8 cellular contexts compared by ENCODE assay signal in the genomic region with DNA sequence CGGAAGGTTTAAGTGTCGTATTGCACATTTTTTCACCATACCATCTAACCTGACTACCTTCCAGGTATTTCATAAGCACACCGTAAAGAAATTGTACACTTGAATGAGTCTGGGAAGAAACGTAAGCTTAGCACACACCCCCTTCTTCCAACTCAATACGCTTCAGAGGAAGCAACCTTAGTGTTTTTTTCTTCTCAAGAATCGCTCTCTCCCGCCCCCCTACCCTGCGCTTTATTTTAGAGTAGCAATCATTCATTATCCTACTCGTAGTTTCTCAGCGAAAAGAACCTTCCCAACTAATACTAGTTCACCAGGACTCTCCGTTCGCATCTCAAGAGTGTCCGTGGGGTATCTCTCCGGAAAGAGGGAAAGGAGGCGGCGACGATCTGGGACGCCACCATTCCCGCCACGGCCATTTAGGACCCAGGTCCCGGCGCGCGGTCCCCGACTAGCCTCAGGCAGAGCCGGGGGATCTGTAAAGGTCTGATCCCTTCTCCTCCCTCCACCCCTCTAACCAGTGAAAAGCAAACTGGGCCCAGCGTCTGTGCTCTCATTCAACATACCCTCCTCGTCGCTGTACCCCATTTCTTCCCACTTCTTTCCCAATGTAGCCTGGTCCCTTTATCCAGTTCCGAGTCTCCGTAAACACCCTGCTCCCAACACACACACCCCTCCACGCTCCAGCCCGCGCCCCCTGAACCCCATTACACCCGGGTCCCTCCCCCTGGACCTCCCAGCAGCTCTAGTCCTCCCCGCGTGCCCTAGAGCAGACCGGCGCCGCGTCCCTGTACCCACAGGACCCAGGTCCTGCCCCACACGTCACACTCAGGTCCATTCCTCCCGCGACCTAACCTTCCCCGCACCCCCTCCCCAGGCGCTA. TPM values are rescaled to one million over a fixed set of nuclear protein-coding genes. Genes with fewer than 3 reads are reported as not detected.
DNase-seq lines count a peak whose midpoint lies in the region; ATAC-seq and TF ChIP-seq lines count a peak whose summit lies in the region.

No MANE protein-coding gene starts in this region.

- H2AFZ ChIP-seq in KMS-11 (ENCODE audit: low read depth) (peak overlapping the region; percentile 99), neuron (ENCODE audit: low read depth, low read length) (peak overlapping the region; percentile 97)

- peak overlapping the region; percentile 97 for H3K4me3 Mint-ChIP-seq in WTC11

- H3K4me1 ChIP-seq in KMS-11 (ENCODE audit: low read depth, poor library complexity, severe bottlenecking), result peaks cover 7% of the 10 kb centered on the region
- peaks cover 10% of the 10 kb centered on the region for H3K4me1 ChIP-seq in neuron (ENCODE audit: insufficient read depth, low read length)

- no peaks in the 10 kb centered on the region for H3K36me3 Mint-ChIP-seq in WTC11

- no peak for TF ChIP-seq CTCF in KMS-11 (conservative IDR thresholded peaks at IDR 0.05; ENCODE audit: low read depth, low read length)
- TF ChIP-seq CTCF in WTC11 (IDR thresholded peaks at IDR 0.05), result no peak

- H3K4me2 ChIP-seq in KMS-11, result peak overlapping the region; percentile 78

- peak; percentile 11 for ATAC-seq in GM21529 (IDR thresholded peaks at IDR 0.05; ENCODE audit: unreplicated experiment)
- ATAC-seq in WTC11, result peak; percentile 77

- H3K27ac Mint-ChIP-seq in WTC11, result peak overlapping the region; percentile 99

- H3K27me3 ChIP-seq in KMS-11 (ENCODE audit: insufficient read depth, low read depth) (no peaks in the 10 kb centered on the region), neuron (ENCODE audit: insufficient read depth, low read length) (no peaks in the 10 kb centered on the region)

- H3K4me1 Mint-ChIP-seq in WTC11, result peaks cover 20% of the 10 kb centered on the region

- H4K20me1 ChIP-seq in KMS-11 (ENCODE audit: insufficient read depth), result no peaks in the 10 kb centered on the region

- CTCF ChIA-PET in WTC11 (lab: Charles Lee), result interaction anchor here (0.6 to 1.7 kb wide), 4 partner anchors 18 to 96 kb away, joined by 3 to 12 read pairs (median 8); no protein-coding TSS in a partner anchor

- POLR2A ChIA-PET in WTC11 (lab: Charles Lee), result interaction anchor here (0.6 to 1.4 kb wide), 8 partner anchors 9 to 378 kb away, joined by 3 to 10 read pairs (median 4); a partner anchor contains a TSS

- H3K4me3 ChIP-seq in KMS-11 (IDR thresholded peaks at IDR 0.05; ENCODE audit: insufficient read depth, low read depth, low read length) (no peak overlapping the region), neuron (ENCODE audit: low read length) (peak overlapping the region; percentile 79)

- peak; percentile 2 for DNase-seq in NK-92 treated with Interleukin-12 subunit alpha and Interleukin-12 subunit beta, amount 100 ng/mL, for 24 hours (lab: John Stamatoyannopoulos, UW)
- DNase-seq in NK-92 (lab: John Stamatoyannopoulos, UW; ENCODE audit: unreplicated experiment), result no peak
- peak; percentile 63 for DNase-seq in WTC11 (ENCODE audit: low spot score)
- peak; percentile 46 for DNase-seq in germinal center (ENCODE audit: low spot score)
- DNase-seq in NCI-H1694 treated with DMSO at 0.1 percent for 48 hours (lab: John Stamatoyannopoulos, UW), result no peak

- H3K9me3 Mint-ChIP-seq in WTC11, result no peaks in the 10 kb centered on the region

- H3K27ac ChIP-seq in KMS-11, result 0 out of 2 replicates have a peak overlapping the region, but pooled peaks have one; percentile 20

- peak overlapping the region; percentile 96; the same call in 1 of the 2 replicates for H3K9ac ChIP-seq in KMS-11

- H3K9me3 ChIP-seq in neuron (ENCODE audit: low read length), result no peaks in the 10 kb centered on the region

- H3K27me3 Mint-ChIP-seq in WTC11 (ENCODE audit: low read depth), result no peaks in the 10 kb centered on the region

- peaks cover 13% of the 10 kb centered on the region for H3K79me2 ChIP-seq in KMS-11 (ENCODE audit: insufficient read depth, low read depth)

- no peaks in the 10 kb centered on the region for H3K36me3 ChIP-seq in KMS-11 (ENCODE audit: insufficient read depth)
- no peaks in the 10 kb centered on the region for H3K36me3 ChIP-seq in neuron (ENCODE audit: insufficient read depth, low read length)

TF ChIP-seq in WTC11, 78 proteins besides CTCF, POLR2A, EP300 and RAD21:
- TF ChIP-seq JUN (CRISPR knock-in tag; IDR thresholded peaks at IDR 0.05), result peak; percentile 32; the same call in 1 of the 2 replicates
- TF ChIP-seq, protein P1, sequence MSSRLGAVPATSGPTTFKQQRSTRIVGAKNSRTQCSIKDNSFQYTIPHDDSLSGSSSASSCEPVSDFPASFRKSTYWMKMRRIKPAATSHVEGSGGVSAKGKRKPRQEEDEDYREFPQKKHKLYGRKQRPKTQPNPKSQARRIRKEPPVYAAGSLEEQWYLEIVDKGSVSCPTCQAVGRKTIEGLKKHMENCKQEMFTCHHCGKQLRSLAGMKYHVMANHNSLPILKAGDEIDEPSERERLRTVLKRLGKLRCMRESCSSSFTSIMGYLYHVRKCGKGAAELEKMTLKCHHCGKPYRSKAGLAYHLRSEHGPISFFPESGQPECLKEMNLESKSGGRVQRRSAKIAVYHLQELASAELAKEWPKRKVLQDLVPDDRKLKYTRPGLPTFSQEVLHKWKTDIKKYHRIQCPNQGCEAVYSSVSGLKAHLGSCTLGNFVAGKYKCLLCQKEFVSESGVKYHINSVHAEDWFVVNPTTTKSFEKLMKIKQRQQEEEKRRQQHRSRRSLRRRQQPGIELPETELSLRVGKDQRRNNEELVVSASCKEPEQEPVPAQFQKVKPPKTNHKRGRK (CRISPR knock-in tag; IDR thresholded peaks at IDR 0.05; ENCODE audit: borderline replicate concordance), result no peak
- TF ChIP-seq, protein P2, sequence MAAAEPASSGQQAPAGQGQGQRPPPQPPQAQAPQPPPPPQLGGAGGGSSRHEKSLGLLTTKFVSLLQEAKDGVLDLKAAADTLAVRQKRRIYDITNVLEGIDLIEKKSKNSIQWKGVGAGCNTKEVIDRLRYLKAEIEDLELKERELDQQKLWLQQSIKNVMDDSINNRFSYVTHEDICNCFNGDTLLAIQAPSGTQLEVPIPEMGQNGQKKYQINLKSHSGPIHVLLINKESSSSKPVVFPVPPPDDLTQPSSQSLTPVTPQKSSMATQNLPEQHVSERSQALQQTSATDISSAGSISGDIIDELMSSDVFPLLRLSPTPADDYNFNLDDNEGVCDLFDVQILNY (CRISPR knock-in tag; IDR thresholded peaks at IDR 0.05), result 0 out of 2 replicates have a peak, but pooled peaks have one; percentile 55

RNA-seq across cellular contexts. Expression of a gene that starts 16.0 kb away (rescaled TPM):
- total RNA-seq in WTC11 (2021), result 3.0 to 5.4 TPM (median 4.4 TPM) in 3 replicates

RNA-seq across cellular contexts. Expression of a gene that starts 30.6 kb away (rescaled TPM):
- total RNA-seq in WTC11 (2021), result 0.11 to 0.22 TPM (median 0.18 TPM) in 3 replicates

RNA-seq across cellular contexts. Expression of a gene that starts 34.1 kb away (rescaled TPM):
- total RNA-seq in WTC11 (2021), result 39.8 to 43.8 TPM (median 43.3 TPM) in 3 replicates

Comparison
In these comparisons a context has a peak if more than half of its experiments do, and no peak if none do; other contexts are left out.
1. DNase-seq: peak in NK-92 treated with Interleukin-12 subunit alpha and Interleukin-12 subunit beta, amount 100 ng/mL, for 24 hours (single experiment), WTC11 (single experiment) and germinal center (single experiment); none in NK-92 (single experiment) and NCI-H1694 treated with DMSO at 0.1 percent for 48 hours (single experiment).